22 cellular contexts compared by ENCODE assay signal in genomic region chr2:190941571-190941970, GRCh38.
A peak's percentile ranks its signal among the peaks of the same experiment; 100 is the strongest.
DNase-seq lines count a peak whose midpoint lies in the region; ATAC-seq, FAIRE-seq and TF ChIP-seq lines count a peak whose summit lies in the region.
"Had no signal": no experiment of that assay in that cellular context is flagged by ENCODE, and none has a peak within 500 bp of the region (broad histone marks: within the 10 kb centered on the region; RNA-seq: fewer than 3 reads in every experiment).

No MANE protein-coding gene starts in this region.

- H3K4me1 ChIP-seq in GM12878 (ENCODE audit: control insufficient read depth, insufficient read depth, low read length): no peaks in the 10 kb centered on the region
- H3K4me1 ChIP-seq in effector memory CD4-positive, alpha-beta T cell (ENCODE audit: control insufficient read depth, insufficient read depth, low read length, poor library complexity, severe bottlenecking): no peaks in the 10 kb centered on the region
- H3K4me1 ChIP-seq: BE2C had no signal

- intact Hi-C loops in GM12878 (cut with micrococcal nuclease; ENCODE audit: unreplicated experiment) (no loop called here), left ventricle myocardium superior (cut with micrococcal nuclease) (no loop called here)

- H3K36me3 ChIP-seq in GM12878 (ENCODE audit: control insufficient read depth in 2 of 2, insufficient read depth in 2 of 2, low read length in 1 of 2): no peaks in the 10 kb centered on the region
- no peaks in the 10 kb centered on the region for H3K36me3 ChIP-seq in effector memory CD4-positive, alpha-beta T cell (ENCODE audit: control insufficient read depth, insufficient read depth, low read length)
- H3K36me3 ChIP-seq: BE2C had no signal

- TF ChIP-seq RAD21 in GM12878 (IDR thresholded peaks at IDR 0.05; ENCODE audit: insufficient read depth, low read depth, low read length): no peak

- peaks cover 3% of the 10 kb centered on the region for H3K36me3 Mint-ChIP-seq in activated naive CD8-positive, alpha-beta T cell treated with anti-CD3 and anti-CD28 coated beads, Interleukin-2, amount 50 U/mL, for 24 hours (ENCODE audit: low read depth)
- no peaks in the 10 kb centered on the region for H3K36me3 Mint-ChIP-seq in activated naive CD8-positive, alpha-beta T cell treated with anti-CD3 and anti-CD28 coated beads for 36 hours
- H3K36me3 Mint-ChIP-seq: CD4-positive, CD25-positive, alpha-beta regulatory T cell had no signal

- H3K27ac ChIP-seq in GM12878 (ENCODE audit: control insufficient read depth, insufficient read depth): no peak overlapping the region
- H3K27ac ChIP-seq in effector memory CD4-positive, alpha-beta T cell (ENCODE audit: insufficient read depth, low read length, poor library complexity, severe bottlenecking): no peak overlapping the region
- H3K27ac ChIP-seq: HL-60 had no signal

- no peaks in the 10 kb centered on the region for H3K27me3 Mint-ChIP-seq in activated naive CD8-positive, alpha-beta T cell treated with anti-CD3 and anti-CD28 coated beads, Interleukin-2, amount 50 U/mL, for 24 hours
- H3K27me3 Mint-ChIP-seq in activated naive CD8-positive, alpha-beta T cell treated with anti-CD3 and anti-CD28 coated beads for 36 hours: no peaks in the 10 kb centered on the region
- H3K27me3 Mint-ChIP-seq: CD4-positive, CD25-positive, alpha-beta regulatory T cell; CD8-positive, alpha-beta memory T cell had no signal

- FAIRE-seq in GM12878 (lab: Jason Lieb, UNC): no peak
- FAIRE-seq: D721Med, H54 had no signal

- no peak for TF ChIP-seq CTCF in GM12878 (IDR thresholded peaks at IDR 0.05 in 2 of 3, conservative IDR thresholded peaks at IDR 0.05 in 1 of 3; ENCODE audit: control insufficient read depth in 2 of 3, extremely low read depth in 1 of 3, insufficient read depth in 1 of 3, low read depth in 3 of 3, low read length in 3 of 3)

- TF ChIP-seq EP300 in GM12878 (IDR thresholded peaks at IDR 0.05; ENCODE audit: borderline replicate concordance in 1 of 2, control insufficient read depth in 1 of 2, low read depth in 2 of 2, low read length in 2 of 2): no peak

- POLR2A ChIA-PET in GM12878 (lab: Charles Lee): no interaction called here

- SMC1A ChIA-PET in GM12878 (lab: Charles Lee; ENCODE audit: uncharacterized antibody, unreplicated experiment): interaction anchor here (1.1 to 1.2 kb wide), 2 partner anchors 53 to 91 kb away, joined by 3 to 4 read pairs; no protein-coding TSS in a partner anchor

- H4K20me1 ChIP-seq in GM12878 (ENCODE audit: control insufficient read depth, insufficient read depth): no peaks in the 10 kb centered on the region

- no TSS peak for BruUV-seq in GM12878 (replicated peaks; lab: Mats Ljungman, UMichigan)

- H3K27me3 ChIP-seq in GM12878 (replicated peaks in 1 of 2; ENCODE audit: control insufficient read depth in 2 of 2, insufficient read depth in 2 of 2, low read length in 1 of 2): no peaks in the 10 kb centered on the region
- no peaks in the 10 kb centered on the region for H3K27me3 ChIP-seq in effector memory CD4-positive, alpha-beta T cell (replicated peaks; ENCODE audit: control insufficient read depth, insufficient read depth, low read length, poor library complexity, severe bottlenecking)
- H3K27me3 ChIP-seq: BE2C had no signal

- H3K4me3 Mint-ChIP-seq in activated naive CD8-positive, alpha-beta T cell treated with anti-CD3 and anti-CD28 coated beads, Interleukin-2, amount 50 U/mL, for 24 hours: no peak overlapping the region
- H3K4me3 Mint-ChIP-seq in activated naive CD8-positive, alpha-beta T cell treated with anti-CD3 and anti-CD28 coated beads for 36 hours: no peak overlapping the region
- H3K4me3 Mint-ChIP-seq: CD4-positive, CD25-positive, alpha-beta regulatory T cell; CD8-positive, alpha-beta memory T cell had no signal

- no peaks in the 10 kb centered on the region for H3K9me3 Mint-ChIP-seq in activated naive CD8-positive, alpha-beta T cell treated with anti-CD3 and anti-CD28 coated beads, Interleukin-2, amount 50 U/mL, for 24 hours
- H3K9me3 Mint-ChIP-seq in activated naive CD8-positive, alpha-beta T cell treated with anti-CD3 and anti-CD28 coated beads for 36 hours: no peaks in the 10 kb centered on the region
- H3K9me3 Mint-ChIP-seq: CD4-positive, CD25-positive, alpha-beta regulatory T cell; CD8-positive, alpha-beta memory T cell had no signal

- in situ Hi-C loops in Caki2 (cut with HindIII; ENCODE audit: low pct_unique_long_range_greater_than_20kb, low sequenced_read_pairs) (no loop called here), GM12878 (cut with MboI) (no loop called here)

- no peaks in the 10 kb centered on the region for H3K79me2 ChIP-seq in GM12878 (ENCODE audit: control insufficient read depth, insufficient read depth, low read length)

- no peaks in the 10 kb centered on the region for H3K9me3 ChIP-seq in GM12878 (replicated peaks; ENCODE audit: control insufficient read depth, insufficient read depth, low read length)
- no peaks in the 10 kb centered on the region for H3K9me3 ChIP-seq in effector memory CD4-positive, alpha-beta T cell (ENCODE audit: control insufficient read depth, low read length)
- H3K9me3 ChIP-seq: BE2C had no signal

- RAD21 ChIA-PET in GM12878 (lab: Charles Lee; ENCODE audit: unreplicated experiment): no interaction called here

- no peak overlapping the region for H3K4me2 ChIP-seq in GM12878 (ENCODE audit: control insufficient read depth, insufficient read depth)

- 100% methylated on average over 2 of the region's 2 CpGs for WGBS in GM12878 (ENCODE audit: insufficient coverage, insufficient replicate concordance, low lambda C conversion rate, missing lambda C conversion rate)

- TF ChIP-seq POLR2A in GM18505 (IDR thresholded peaks at IDR 0.05; ENCODE audit: borderline replicate concordance, extremely low read depth, insufficient read depth, insufficient read length) (peak; percentile 14), GM12878 (IDR thresholded peaks at IDR 0.05; ENCODE audit: low read depth, low read length) (no peak)

- peaks cover 12% of the 10 kb centered on the region for H3K4me1 Mint-ChIP-seq in activated naive CD8-positive, alpha-beta T cell treated with anti-CD3 and anti-CD28 coated beads, Interleukin-2, amount 50 U/mL, for 24 hours
- peaks cover 12% of the 10 kb centered on the region for H3K4me1 Mint-ChIP-seq in activated naive CD8-positive, alpha-beta T cell treated with anti-CD3 and anti-CD28 coated beads for 36 hours

- CTCF ChIA-PET in GM12878 (lab: Yijun Ruan, JAX): interaction anchor here (1.4 to 3.1 kb wide), 2 partner anchors 18 to 91 kb away, joined by 3 to 11 read pairs; no protein-coding TSS in a partner anchor

- H3K4me3 ChIP-seq in GM12878: no peak overlapping the region
- H3K4me3 ChIP-seq in effector memory CD4-positive, alpha-beta T cell (ENCODE audit: insufficient read depth, low read depth, low read length, poor library complexity, severe bottlenecking): no peak overlapping the region
- H3K4me3 ChIP-seq: GM23248 had no signal

- ATAC-seq in activated naive CD8-positive, alpha-beta T cell treated with anti-CD3 and anti-CD28 coated beads, Interleukin-2, amount 50 U/mL, for 24 hours: peak; percentile 43
- ATAC-seq in GM18505 (IDR thresholded peaks at IDR 0.05; ENCODE audit: unreplicated experiment) (no peak), GM12878 (no peak; the same call in none of the 3 replicates), left ventricle myocardium superior (no peak)

- no peak overlapping the region for H2AFZ ChIP-seq in GM12878 (ENCODE audit: control insufficient read depth, low read depth, low read length)
- H2AFZ ChIP-seq: GM23248 had no signal

- no peak overlapping the region for H3K27ac Mint-ChIP-seq in activated naive CD8-positive, alpha-beta T cell treated with anti-CD3 and anti-CD28 coated beads, Interleukin-2, amount 50 U/mL, for 24 hours
- H3K27ac Mint-ChIP-seq in activated naive CD8-positive, alpha-beta T cell treated with anti-CD3 and anti-CD28 coated beads for 36 hours: no peak overlapping the region
- H3K27ac Mint-ChIP-seq: CD4-positive, CD25-positive, alpha-beta regulatory T cell; CD8-positive, alpha-beta memory T cell had no signal

- no peak for DNase-seq in activated naive CD8-positive, alpha-beta T cell treated with anti-CD3 and anti-CD28 coated beads, Interleukin-2, amount 50 U/mL, for 24 hours
- no peak for DNase-seq in activated naive CD8-positive, alpha-beta T cell treated with anti-CD3 and anti-CD28 coated beads for 36 hours
- peak; percentile 57 for DNase-seq in Caki2 (ENCODE audit: low read depth)
- DNase-seq in GM12878 (ENCODE audit: low read depth, low spot score): no peak
- DNase-seq in left ventricle myocardium superior: no peak
- no peak for DNase-seq in effector memory CD4-positive, alpha-beta T cell
- no peak for DNase-seq in NCI-H1105 (lab: John Stamatoyannopoulos, UW)
- DNase-seq: ACHN; BE2C; C1 segment of cervical spinal cord; CD4-positive, CD25-positive, alpha-beta regulatory T cell; CD8-positive, alpha-beta memory T cell; COR-L47; GDM1; GM23248; HCEC 1CT; IMR-90; KBM-7 had no signal

- H3K9ac ChIP-seq in GM12878 (ENCODE audit: control insufficient read depth, insufficient read depth, low read length): no peak overlapping the region
- H3K9ac ChIP-seq: GM23248 had no signal

TF ChIP-seq in GM12878, 131 proteins besides CTCF, POLR2A, EP300 and RAD21 (continues in another document):
- TF ChIP-seq E2F8 (IDR thresholded peaks at IDR 0.05; ENCODE audit: low read depth, partially characterized antibody) (no peak), CBFB (IDR thresholded peaks at IDR 0.05; ENCODE audit: low read depth) (0 out of 2 replicates have a peak, but pooled peaks have one; percentile 23), YY1 (IDR thresholded peaks at IDR 0.05; ENCODE audit: low read depth, low read length) (no peak)
